In the genomic region with DNA sequence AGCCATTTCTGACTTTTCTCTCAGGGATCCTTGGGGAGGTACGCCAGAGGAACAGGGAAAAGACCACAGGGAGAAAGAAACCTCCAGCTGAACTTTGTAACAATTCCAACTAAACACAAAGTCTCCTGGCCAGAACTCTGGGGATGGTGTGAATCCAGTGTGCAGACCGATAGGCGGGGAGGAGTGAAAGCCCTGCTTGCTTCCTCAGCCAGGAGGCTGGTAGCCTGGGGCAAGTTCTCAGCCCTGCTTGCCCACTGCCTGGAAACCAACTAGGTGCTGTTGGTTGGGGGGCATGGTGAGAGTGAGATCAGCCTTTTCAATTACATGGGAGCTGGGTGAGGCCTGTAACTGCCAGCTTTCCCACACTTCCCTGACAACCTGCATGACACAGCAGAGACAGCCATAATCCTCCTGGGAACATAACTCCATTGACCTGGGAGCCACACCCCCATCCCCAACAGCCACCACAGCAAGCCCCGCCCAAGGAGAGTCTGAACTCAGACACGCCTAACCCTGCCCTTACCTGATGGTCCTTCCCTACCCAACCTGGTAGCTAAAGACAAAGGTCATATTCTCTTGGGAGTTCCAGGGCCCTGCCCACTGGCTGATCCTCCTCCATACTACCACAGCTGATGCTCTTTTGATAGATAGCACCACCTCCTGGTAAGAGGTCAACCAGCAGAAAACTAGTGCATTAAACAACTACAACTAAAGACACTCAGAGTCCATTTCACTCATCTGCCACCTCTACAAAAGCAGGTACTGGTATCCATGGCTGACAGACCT, we compare ENCODE assay signal across 8 cellular contexts.
DNase-seq lines count a peak whose midpoint lies in the region; ATAC-seq and TF ChIP-seq lines count a peak whose summit lies in the region.
"Had no signal": no experiment of that assay in that cellular context is flagged by ENCODE, and none has a peak within 500 bp of the region (broad histone marks: within the 10 kb centered on the region; RNA-seq: fewer than 3 reads in every experiment).

No MANE protein-coding gene starts in this region.

- peaks cover 7% of the 10 kb centered on the region for H3K4me1 Mint-ChIP-seq in memory B cell

- peak; percentile 41 for ATAC-seq in memory B cell (ENCODE audit: low read depth)
- ATAC-seq in GM18519 (IDR thresholded peaks at IDR 0.05; ENCODE audit: low FRiP score, unreplicated experiment) = no peak

- H3K4me1 ChIP-seq in tibial artery = no peaks in the 10 kb centered on the region
- H3K4me1 ChIP-seq: heart left ventricle had no signal

- peaks cover 16% of the 10 kb centered on the region for H3K36me3 Mint-ChIP-seq in memory B cell

- H3K27ac Mint-ChIP-seq in memory B cell = peak overlapping the region; percentile 7

- H3K27ac ChIP-seq in substantia nigra (ENCODE audit: low read depth, low read length, poor library complexity, severe bottlenecking) (no peak overlapping the region), tibial artery (no peak overlapping the region)
- H3K27ac ChIP-seq: heart left ventricle had no signal

- no peak for DNase-seq in GM12864 (ENCODE audit: low read depth)
- DNase-seq in HuH-7 (ENCODE audit: low spot score) = peak; percentile 15
- DNase-seq in memory B cell (ENCODE audit: low spot score in 2 of 2) = no peak
- DNase-seq in substantia nigra (lab: John Stamatoyannopoulos, UW) = no peak
- no peak for DNase-seq in tibial artery
- DNase-seq: heart left ventricle had no signal

- no peaks in the 10 kb centered on the region for H3K27me3 Mint-ChIP-seq in memory B cell

- H3K27me3 ChIP-seq in tibial artery = no peaks in the 10 kb centered on the region
- H3K27me3 ChIP-seq: heart left ventricle had no signal

- no peak overlapping the region for H3K4me3 ChIP-seq in GM12864 (ENCODE audit: low read depth, low read length)
- H3K4me3 ChIP-seq in WI38 (ENCODE audit: low read depth, low read length) = no peak overlapping the region
- no peak overlapping the region for H3K4me3 ChIP-seq in tibial artery
- H3K4me3 ChIP-seq: heart left ventricle had no signal

- peak; percentile 32 for TF ChIP-seq CTCF in GM12864 (IDR thresholded peaks at IDR 0.05; ENCODE audit: low read depth, low read length, missing control alignments)
- TF ChIP-seq CTCF in WI38 (IDR thresholded peaks at IDR 0.05; ENCODE audit: low read depth, low read length) = 0 out of 2 replicates have a peak, but pooled peaks have one; percentile 13
- no peak for TF ChIP-seq CTCF in tibial artery (IDR thresholded peaks at IDR 0.05)

- H3K4me3 Mint-ChIP-seq in memory B cell = no peak overlapping the region

- H3K36me3 ChIP-seq in tibial artery = peaks cover 0 to 4% (median 0%) of the 10 kb centered on the region in 3 donors

- intact Hi-C loops in tibial artery (cut with DNase I; ENCODE audit: low total_unique reads) = no loop called here

- H3K9me3 Mint-ChIP-seq in memory B cell = peaks cover 25% of the 10 kb centered on the region

- peaks cover 0 to 6% (median 6%) of the 10 kb centered on the region in 3 donors for H3K9me3 ChIP-seq in tibial artery

Comparison
In these comparisons a context has a peak if more than half of its experiments do, and no peak if none do; other contexts are left out.
1. CTCF ChIP-seq: peak in GM12864 (single experiment) and WI38 (single experiment); none in tibial artery (0 of 2).